In the genomic region with DNA sequence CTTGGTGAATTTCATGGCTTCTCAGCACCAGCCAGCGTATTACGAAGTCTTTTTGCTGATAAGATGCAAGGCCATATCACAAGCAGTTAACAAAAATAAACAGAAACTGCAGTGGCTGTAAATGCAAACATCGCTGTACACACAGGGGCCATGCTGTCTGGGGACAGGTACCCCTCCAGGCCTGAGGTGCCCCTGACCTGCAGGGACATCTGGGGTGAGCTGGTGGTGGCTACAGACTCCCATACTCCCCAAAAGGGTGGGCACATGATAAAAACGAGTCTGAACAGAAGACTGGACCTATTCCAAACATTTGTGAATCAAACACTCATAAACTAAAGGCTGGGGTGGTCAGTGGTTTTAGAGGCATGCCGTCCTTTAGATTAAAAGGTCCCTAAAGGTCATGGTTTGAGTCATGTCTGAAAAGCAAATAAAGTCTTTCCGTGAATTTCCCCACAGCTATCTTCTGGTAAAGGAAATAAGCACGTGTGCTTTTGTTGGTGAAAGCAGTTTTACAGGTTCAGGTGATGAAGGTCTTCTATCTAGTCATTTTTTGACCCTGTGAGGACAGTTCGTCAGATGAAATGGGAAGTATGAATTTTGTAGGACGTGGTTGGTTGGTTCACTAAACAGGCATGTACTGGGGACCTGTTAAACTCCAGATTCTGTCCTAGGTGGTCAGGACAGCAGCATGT, we compare ENCODE assay signal across 11 cellular contexts. TPM values are rescaled to one million over a fixed set of nuclear protein-coding genes. Genes with fewer than 3 reads are reported as not detected.
A peak's percentile ranks its signal among the peaks of the same experiment; 100 is the strongest.
DNase-seq lines count a peak whose midpoint lies in the region; ATAC-seq and TF ChIP-seq lines count a peak whose summit lies in the region.
"Had no signal": no experiment of that assay in that cellular context is flagged by ENCODE, and none has a peak within 500 bp of the region (broad histone marks: within the 10 kb centered on the region; RNA-seq: fewer than 3 reads in every experiment).

No MANE protein-coding gene starts in this region.

- no peak overlapping the region for H3K4me2 ChIP-seq in SK-N-SH

- no peak overlapping the region for H2AFZ ChIP-seq in SK-N-SH (ENCODE audit: low read depth)

- CTCF ChIA-PET in SK-N-SH (lab: Yijun Ruan, JAX): no interaction called here

- H3K4me3 ChIP-seq in SK-N-SH (ENCODE audit: low read depth in 2 of 2, low read length in 1 of 2): no peak overlapping the region
- H3K4me3 ChIP-seq in body of pancreas: no peak overlapping the region
- H3K4me3 ChIP-seq: thoracic aorta had no signal

- TF ChIP-seq CTCF in SK-N-SH (IDR thresholded peaks at IDR 0.05): no peak
- no peak for TF ChIP-seq CTCF in body of pancreas (IDR thresholded peaks at IDR 0.05)

- peaks cover 40% of the 10 kb centered on the region; the same call in 1 of the 2 replicates for H3K79me2 ChIP-seq in SK-N-SH (ENCODE audit: insufficient read depth)

- H3K4me3 Mint-ChIP-seq in stimulated activated memory B cell treated with anti-CD40 and anti-IgM and Interleukin-4, amounts not matched to agents 10 μg/mL and 1 μg/mL and 100 μg/mL, for 72 hours: peak overlapping the region; percentile 43

- ATAC-seq in SK-N-SH treated with all-trans-retinoic acid at 6 μM for 48 hours: no peak
- ATAC-seq in body of pancreas: peak; percentile 67
- ATAC-seq in stimulated activated memory B cell treated with anti-CD40 and anti-IgM and Interleukin-4, amounts not matched to agents 10 μg/mL and 1 μg/mL and 100 μg/mL, for 72 hours: peak; percentile 88
- ATAC-seq in GM18868 (IDR thresholded peaks at IDR 0.05; ENCODE audit: unreplicated experiment): no peak

- H3K4me1 Mint-ChIP-seq in stimulated activated memory B cell treated with anti-CD40 and anti-IgM and Interleukin-4, amounts not matched to agents 10 μg/mL and 1 μg/mL and 100 μg/mL, for 72 hours: peaks cover 70% of the 10 kb centered on the region

- H3K9me2 ChIP-seq in SK-N-SH: no peaks in the 10 kb centered on the region

- peaks cover 3% of the 10 kb centered on the region; the same call in 1 of the 2 replicates for H4K20me1 ChIP-seq in SK-N-SH (ENCODE audit: insufficient read depth)

- H3K27ac Mint-ChIP-seq in stimulated activated memory B cell treated with anti-CD40 and anti-IgM and Interleukin-4, amounts not matched to agents 10 μg/mL and 1 μg/mL and 100 μg/mL, for 72 hours: peak overlapping the region; percentile 81

- H3K36me3 ChIP-seq in SK-N-SH (replicated peaks in 1 of 2; ENCODE audit: control insufficient read depth in 1 of 2, insufficient read depth in 2 of 2, low read length in 1 of 2) (peaks cover 0 to 11% of the 10 kb centered on the region in 2 experiments), body of pancreas (replicated peaks in 1 of 2; ENCODE audit: insufficient read depth in 1 of 2, low read depth in 2 of 2) (no peaks in the 10 kb centered on the region)
- H3K36me3 ChIP-seq: thoracic aorta had no signal

- no peak for TF ChIP-seq EP300 in SK-N-SH (IDR thresholded peaks at IDR 0.05; ENCODE audit: borderline replicate concordance in 1 of 2, low read depth in 1 of 2, low read length in 1 of 2)

- H3K9ac ChIP-seq in SK-N-SH: no peak overlapping the region

- no peaks in the 10 kb centered on the region; the same call in 1 of the 2 replicates for H3K9me3 ChIP-seq in SK-N-SH
- no peaks in the 10 kb centered on the region for H3K9me3 ChIP-seq in body of pancreas
- H3K9me3 ChIP-seq: thoracic aorta had no signal

- peaks cover 25% of the 10 kb centered on the region for H3K36me3 Mint-ChIP-seq in stimulated activated memory B cell treated with anti-CD40 and anti-IgM and Interleukin-4, amounts not matched to agents 10 μg/mL and 1 μg/mL and 100 μg/mL, for 72 hours

- POLR2A ChIA-PET in SK-N-SH (lab: Yijun Ruan, JAX): no interaction called here

- intact Hi-C loops in body of pancreas (cut with DNase I): no loop called here

- peaks cover 2% of the 10 kb centered on the region for H3K9me3 Mint-ChIP-seq in stimulated activated memory B cell treated with anti-CD40 and anti-IgM and Interleukin-4, amounts not matched to agents 10 μg/mL and 1 μg/mL and 100 μg/mL, for 72 hours

- H3K27me3 ChIP-seq in SK-N-SH (ENCODE audit: insufficient read depth) (no peaks in the 10 kb centered on the region), body of pancreas (no peaks in the 10 kb centered on the region)

- H3K27me3 Mint-ChIP-seq in stimulated activated memory B cell treated with anti-CD40 and anti-IgM and Interleukin-4, amounts not matched to agents 10 μg/mL and 1 μg/mL and 100 μg/mL, for 72 hours: no peaks in the 10 kb centered on the region

- no peak for TF ChIP-seq POLR2A in body of pancreas (IDR thresholded peaks at IDR 0.05)

- DNase-seq in SK-N-SH (no peak), HS-5 (ENCODE audit: low read depth) (peak; percentile 35), body of pancreas (peak in 2 of 4 donors; percentile 10 to 29), H4 (ENCODE audit: low spot score) (no peak), NCI-H1436 treated with DMSO at 0.1 percent for 48 hours (lab: John Stamatoyannopoulos, UW) (no peak)
- DNase-seq: head of caudate nucleus had no signal

- H3F3A ChIP-seq in SK-N-SH (replicated peaks; ENCODE audit: insufficient read depth): peaks cover 27% of the 10 kb centered on the region

- 69% methylated on average over 9 of the region's 9 CpGs for WGBS in SK-N-SH (ENCODE audit: low lambda C conversion rate)
- WGBS in body of pancreas, 2 donors: 26 to 31% methylated on average over 9 of the region's 9 CpGs

- TF ChIP-seq RAD21 in SK-N-SH (IDR thresholded peaks at IDR 0.05; ENCODE audit: low read length): no peak

- H3K27ac ChIP-seq in SK-N-SH (ENCODE audit: low read depth in 2 of 2, low read length in 1 of 2) (no peak overlapping the region), body of pancreas (peak overlapping the region; percentile 48 to 78 (median 60))
- H3K27ac ChIP-seq: 22Rv1, thoracic aorta had no signal

- H3K4me1 ChIP-seq in SK-N-SH (ENCODE audit: control insufficient read depth in 1 of 2, insufficient read depth in 2 of 2, low read depth in 1 of 2, low read length in 1 of 2) (peaks cover 8 to 36% of the 10 kb centered on the region in 2 experiments), body of pancreas (peaks cover 36% of the 10 kb centered on the region)

TF ChIP-seq in SK-N-SH, 30 proteins besides CTCF, POLR2A, EP300 and RAD21:
- TF ChIP-seq NFIC (IDR thresholded peaks at IDR 0.05; ENCODE audit: borderline replicate concordance): no peak
- TF ChIP-seq FOSL2 (IDR thresholded peaks at IDR 0.05; ENCODE audit: borderline replicate concordance, low read depth): 0 out of 2 replicates have a peak, but pooled peaks have one; percentile 2
- no peak for TF ChIP-seq GATA2 (CRISPR knock-in tag; IDR thresholded peaks at IDR 0.05)

TF ChIP-seq in SK-N-SH treated with all-trans-retinoic acid at 6 μM for 48 hours, 23 proteins besides CTCF, POLR2A, EP300 and RAD21 (continues in another document):
- TF ChIP-seq ISL1 (CRISPR knock-in tag; IDR thresholded peaks at IDR 0.05): no peak
- TF ChIP-seq, protein P1, sequence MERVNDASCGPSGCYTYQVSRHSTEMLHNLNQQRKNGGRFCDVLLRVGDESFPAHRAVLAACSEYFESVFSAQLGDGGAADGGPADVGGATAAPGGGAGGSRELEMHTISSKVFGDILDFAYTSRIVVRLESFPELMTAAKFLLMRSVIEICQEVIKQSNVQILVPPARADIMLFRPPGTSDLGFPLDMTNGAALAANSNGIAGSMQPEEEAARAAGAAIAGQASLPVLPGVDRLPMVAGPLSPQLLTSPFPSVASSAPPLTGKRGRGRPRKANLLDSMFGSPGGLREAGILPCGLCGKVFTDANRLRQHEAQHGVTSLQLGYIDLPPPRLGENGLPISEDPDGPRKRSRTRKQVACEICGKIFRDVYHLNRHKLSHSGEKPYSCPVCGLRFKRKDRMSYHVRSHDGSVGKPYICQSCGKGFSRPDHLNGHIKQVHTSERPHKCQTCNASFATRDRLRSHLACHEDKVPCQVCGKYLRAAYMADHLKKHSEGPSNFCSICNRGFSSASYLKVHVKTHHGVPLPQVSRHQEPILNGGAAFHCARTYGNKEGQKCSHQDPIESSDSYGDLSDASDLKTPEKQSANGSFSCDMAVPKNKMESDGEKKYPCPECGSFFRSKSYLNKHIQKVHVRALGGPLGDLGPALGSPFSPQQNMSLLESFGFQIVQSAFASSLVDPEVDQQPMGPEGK (CRISPR knock-in tag; IDR thresholded peaks at IDR 0.05; ENCODE audit: borderline replicate concordance): no peak
- no peak for TF ChIP-seq POU6F1 (CRISPR knock-in tag; IDR thresholded peaks at IDR 0.05; ENCODE audit: borderline replicate concordance, low read depth)
- no peak for TF ChIP-seq CREB5 (CRISPR knock-in tag; IDR thresholded peaks at IDR 0.05; ENCODE audit: low read depth)
- no peak for TF ChIP-seq ZFP30 (CRISPR knock-in tag; IDR thresholded peaks at IDR 0.05)
- TF ChIP-seq SNAI2 (CRISPR knock-in tag; IDR thresholded peaks at IDR 0.05): no peak
- no peak for TF ChIP-seq GLIS3 (CRISPR knock-in tag; IDR thresholded peaks at IDR 0.05)
- no peak for TF ChIP-seq ZNF70 (CRISPR knock-in tag; IDR thresholded peaks at IDR 0.05)
- no peak for TF ChIP-seq PPARA (CRISPR knock-in tag; IDR thresholded peaks at IDR 0.05; ENCODE audit: borderline replicate concordance)

RNA-seq across cellular contexts. Expression of gene TTC39C, which starts 36.8 kb away (rescaled TPM):
- polyA plus RNA-seq in SK-N-SH (2012; rRNA removed): 8.6 and 9.8 TPM in 2 replicates
- polyA plus RNA-seq in SK-N-SH (2012; cell fraction: cytosol; rRNA removed): 10.4 and 13.6 TPM in 2 replicates
- polyA plus RNA-seq in SK-N-SH (2012; cell fraction: nucleus; rRNA removed): 14.1 and 16.2 TPM in 2 replicates
- 10 to 100 TPM; 20.1 to 21.8 TPM for total RNA-seq in body of pancreas
- total RNA-seq in H4 (2014; rRNA removed; shearing (Covaris generic)): 20.8 and 21.3 TPM in 2 replicates

Comparison
In these comparisons a context has a peak if more than half of its experiments do, and no peak if none do; other contexts are left out.
1. H3K27ac ChIP-seq: peak in body of pancreas (4 of 4); none in SK-N-SH (0 of 2).
2. ATAC-seq: peak in body of pancreas (single experiment) and stimulated activated memory B cell treated with anti-CD40 and anti-IgM and Interleukin-4, amounts not matched to agents 10 μg/mL and 1 μg/mL and 100 μg/mL, for 72 hours (single experiment); none in SK-N-SH treated with all-trans-retinoic acid at 6 μM for 48 hours (single experiment) and GM18868 (single experiment).